In the genomic region with DNA sequence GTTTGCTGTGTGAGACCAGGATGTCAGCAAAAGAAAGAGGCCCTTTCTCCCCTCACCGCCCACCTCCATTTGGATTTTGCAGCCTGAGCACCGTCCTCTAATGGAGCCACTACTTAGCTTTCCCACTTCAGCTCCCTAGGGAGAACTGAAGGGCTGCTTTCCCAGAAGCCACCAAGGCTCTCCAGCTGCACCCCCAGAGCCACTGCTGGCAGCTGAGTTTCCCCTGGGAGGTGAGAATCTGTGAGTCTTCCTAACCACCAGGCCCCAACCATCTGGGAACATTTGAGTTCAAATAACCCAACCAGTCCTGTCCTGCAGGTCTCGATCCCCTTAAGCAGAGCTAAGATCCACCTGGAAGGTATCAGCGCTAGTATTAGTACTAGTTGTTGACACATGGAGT, we compare ENCODE assay signal across 21 cellular contexts.
DNase-seq lines count a peak whose midpoint lies in the region; ATAC-seq, FAIRE-seq and TF ChIP-seq lines count a peak whose summit lies in the region.
"Had no signal": no experiment of that assay in that cellular context is flagged by ENCODE, and none has a peak within 500 bp of the region (broad histone marks: within the 10 kb centered on the region; RNA-seq: fewer than 3 reads in every experiment).

No MANE protein-coding gene starts in this region.

- no peak overlapping the region for H3K4me3 Mint-ChIP-seq in natural killer cell treated with Interleukin-12 subunit alpha and Interleukin-12 subunit beta and Interleukin-15 and Interleukin-18, amount 100 ng/mL, for 72 hours
- H3K4me3 Mint-ChIP-seq: activated CD8-positive, alpha-beta T cell treated with anti-CD3 and anti-CD28 coated beads for 36 hours; activated naive CD4-positive, alpha-beta T cell treated with anti-CD3 and anti-CD28 coated beads, Interleukin-2, amount 10 ng/mL, durations not matched to agents 7 days and 5 days; activated T-cell treated with anti-CD3 and anti-CD28 coated beads, Interleukin-2, amount 50 U/mL, for 24 hours; CD4-positive, CD25-positive, alpha-beta regulatory T cell; endodermal cell had no signal

- TF ChIP-seq POLR2A in GM12891 (IDR thresholded peaks at IDR 0.05; ENCODE audit: low read depth, low read length) = no peak

- H3K27ac Mint-ChIP-seq in natural killer cell treated with Interleukin-12 subunit alpha and Interleukin-12 subunit beta and Interleukin-15 and Interleukin-18, amount 100 ng/mL, for 72 hours = no peak overlapping the region
- H3K27ac Mint-ChIP-seq: activated CD8-positive, alpha-beta T cell treated with anti-CD3 and anti-CD28 coated beads for 36 hours; activated naive CD4-positive, alpha-beta T cell treated with anti-CD3 and anti-CD28 coated beads, Interleukin-2, amount 10 ng/mL, durations not matched to agents 7 days and 5 days; activated T-cell treated with anti-CD3 and anti-CD28 coated beads, Interleukin-2, amount 50 U/mL, for 24 hours; CD4-positive, CD25-positive, alpha-beta regulatory T cell; endodermal cell had no signal

- no peaks in the 10 kb centered on the region for H3K9me3 Mint-ChIP-seq in natural killer cell treated with Interleukin-12 subunit alpha and Interleukin-12 subunit beta and Interleukin-15 and Interleukin-18, amount 100 ng/mL, for 72 hours
- H3K9me3 Mint-ChIP-seq: activated CD8-positive, alpha-beta T cell treated with anti-CD3 and anti-CD28 coated beads for 36 hours; activated naive CD4-positive, alpha-beta T cell treated with anti-CD3 and anti-CD28 coated beads, Interleukin-2, amount 10 ng/mL, durations not matched to agents 7 days and 5 days; activated T-cell treated with anti-CD3 and anti-CD28 coated beads, Interleukin-2, amount 50 U/mL, for 24 hours; CD4-positive, CD25-positive, alpha-beta regulatory T cell had no signal

- H3K27ac ChIP-seq in epithelial cell of prostate = peak overlapping the region; percentile 39
- H3K27ac ChIP-seq: heart right ventricle, right atrium auricular region had no signal

- ATAC-seq in HG02885 (IDR thresholded peaks at IDR 0.05; ENCODE audit: poor library complexity, unreplicated experiment) = no peak
- ATAC-seq in natural killer cell treated with Interleukin-12 subunit alpha and Interleukin-12 subunit beta and Interleukin-15 and Interleukin-18, amount 100 ng/mL, for 72 hours = no peak
- ATAC-seq: activated CD8-positive, alpha-beta T cell treated with anti-CD3 and anti-CD28 coated beads for 36 hours; left ventricle myocardium superior had no signal

- H3K4me3 ChIP-seq in AG10803 (ENCODE audit: low read length) = no peak overlapping the region
- H3K4me3 ChIP-seq: heart right ventricle, right atrium auricular region had no signal

- peak; percentile 6 for DNase-seq in AG10803 (ENCODE audit: low read depth)
- peak; percentile 30 for DNase-seq in LHCN-M2 (ENCODE audit: low read depth)
- peak; percentile 14 for DNase-seq in NCI-H345 treated with DMSO at 0.1 percent for 48 hours (lab: John Stamatoyannopoulos, UW; ENCODE audit: unreplicated experiment)
- DNase-seq in epithelial cell of prostate (ENCODE audit: low read depth, low spot score) = no peak
- DNase-seq in activated effector memory CD4-positive, alpha-beta T cell treated with anti-CD3 and anti-CD28 coated beads, Interleukin-2, amount 50 U/mL, for 16 hours = no peak
- no peak for DNase-seq in GM12891 (ENCODE audit: insufficient read length, low spot score)
- no peak for DNase-seq in natural killer cell treated with Interleukin-12 subunit alpha and Interleukin-12 subunit beta and Interleukin-15 and Interleukin-18, amount 100 ng/mL, for 72 hours (ENCODE audit: low spot score)
- DNase-seq: activated CD8-positive, alpha-beta T cell treated with anti-CD3 and anti-CD28 coated beads for 36 hours; activated naive CD4-positive, alpha-beta T cell treated with anti-CD3 and anti-CD28 coated beads, Interleukin-2, amount 10 ng/mL, durations not matched to agents 7 days and 5 days; activated T-cell treated with anti-CD3 and anti-CD28 coated beads, Interleukin-2, amount 50 U/mL, for 24 hours; anterior cingulate cortex; CD4-positive, CD25-positive, alpha-beta regulatory T cell; endodermal cell; heart right ventricle; KG1; left ventricle myocardium superior; NCI-H1048; NCI-H510A; occipital lobe had no signal

- TF ChIP-seq CTCF in AG10803 (conservative IDR thresholded peaks at IDR 0.05; ENCODE audit: low read length) = no peak

- no peaks in the 10 kb centered on the region for H3K36me3 Mint-ChIP-seq in natural killer cell treated with Interleukin-12 subunit alpha and Interleukin-12 subunit beta and Interleukin-15 and Interleukin-18, amount 100 ng/mL, for 72 hours
- H3K36me3 Mint-ChIP-seq: activated naive CD4-positive, alpha-beta T cell treated with anti-CD3 and anti-CD28 coated beads, Interleukin-2, amount 10 ng/mL, durations not matched to agents 7 days and 5 days; CD4-positive, CD25-positive, alpha-beta regulatory T cell had no signal

- peaks cover 5 to 15% of the 10 kb centered on the region in 2 donors for H3K27me3 Mint-ChIP-seq in natural killer cell treated with Interleukin-12 subunit alpha and Interleukin-12 subunit beta and Interleukin-15 and Interleukin-18, amount 100 ng/mL, for 72 hours
- H3K27me3 Mint-ChIP-seq: activated CD8-positive, alpha-beta T cell treated with anti-CD3 and anti-CD28 coated beads for 36 hours; activated naive CD4-positive, alpha-beta T cell treated with anti-CD3 and anti-CD28 coated beads, Interleukin-2, amount 10 ng/mL, durations not matched to agents 7 days and 5 days had no signal

- H3K4me1 Mint-ChIP-seq in natural killer cell treated with Interleukin-12 subunit alpha and Interleukin-12 subunit beta and Interleukin-15 and Interleukin-18, amount 100 ng/mL, for 72 hours (ENCODE audit: low read depth in 2 of 2) = no peaks in the 10 kb centered on the region
- H3K4me1 Mint-ChIP-seq: activated naive CD4-positive, alpha-beta T cell treated with anti-CD3 and anti-CD28 coated beads, Interleukin-2, amount 10 ng/mL, durations not matched to agents 7 days and 5 days; CD4-positive, CD25-positive, alpha-beta regulatory T cell had no signal

- no peak for FAIRE-seq in GM12891 (lab: Jason Lieb, UNC)

TF ChIP-seq in GM12891, 5 proteins besides CTCF, POLR2A, EP300 and RAD21:
- TF ChIP-seq POLR2AphosphoS5 (IDR thresholded peaks at IDR 0.05; ENCODE audit: low read depth, low read length) (no peak), TAF1 (IDR thresholded peaks at IDR 0.05; ENCODE audit: low read depth, low read length) (no peak), PAX5 (IDR thresholded peaks at IDR 0.05; ENCODE audit: insufficient read depth, low read length, severe bottlenecking) (no peak), POU2F2 (IDR thresholded peaks at IDR 0.05; ENCODE audit: low read depth, low read length) (no peak), SPI1 (IDR thresholded peaks at IDR 0.05; ENCODE audit: low read depth, low read length) (no peak)
TF ChIP-seq in GM12891: peak in this region for 0.

Comparison
In these comparisons a context has a peak if more than half of its experiments do, and no peak if none do; other contexts are left out.
1. DNase-seq: peak in AG10803 (single experiment), LHCN-M2 (single experiment) and NCI-H345 treated with DMSO at 0.1 percent for 48 hours (single experiment); none in epithelial cell of prostate (single experiment), activated effector memory CD4-positive, alpha-beta T cell treated with anti-CD3 and anti-CD28 coated beads, Interleukin-2, amount 50 U/mL, for 16 hours (single experiment), GM12891 (single experiment) and natural killer cell treated with Interleukin-12 subunit alpha and Interleukin-12 subunit beta and Interleukin-15 and Interleukin-18, amount 100 ng/mL, for 72 hours (single experiment).